ENCODE assay signal across 1 cellular context in the genomic region with DNA sequence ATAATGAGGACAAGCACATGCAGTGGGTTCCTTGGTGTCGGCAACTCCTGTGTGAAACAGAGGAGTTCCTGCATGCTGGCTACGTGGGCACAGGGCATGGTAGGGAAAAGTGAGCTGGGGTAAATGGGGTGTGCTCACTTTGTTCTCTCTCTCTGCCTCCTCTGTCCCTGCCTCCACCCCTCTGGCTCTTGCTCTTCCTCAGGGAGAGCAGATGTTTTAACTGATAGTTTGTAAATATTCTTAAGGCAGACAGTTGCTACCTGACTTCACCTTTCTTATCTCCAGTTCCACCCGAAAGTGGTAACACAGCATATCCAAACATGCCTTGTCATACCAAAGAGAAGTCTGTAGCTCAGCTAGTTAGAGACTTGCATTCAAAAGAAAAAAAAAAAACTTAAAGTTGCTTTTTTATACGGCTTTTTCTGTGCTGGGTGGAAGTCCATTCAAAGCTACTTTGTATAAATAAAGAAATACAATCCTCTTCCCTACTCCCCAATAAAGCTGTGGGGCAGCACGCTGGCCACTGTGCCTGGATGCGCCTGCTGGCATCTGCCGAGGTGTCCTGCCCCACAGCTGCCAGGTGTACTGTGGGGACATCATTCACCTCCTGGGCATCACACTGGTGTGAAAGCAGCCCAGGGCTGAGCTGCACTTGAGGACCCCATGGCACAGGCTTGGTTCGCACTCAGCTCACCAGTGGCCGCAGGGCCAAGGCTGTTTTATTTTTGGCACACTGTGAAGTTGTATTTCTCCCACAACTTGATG.
A peak's percentile ranks its signal among the peaks of the same experiment; 100 is the strongest.
TF ChIP-seq lines count a peak whose summit lies in the region.

No MANE protein-coding gene starts in this region.

TF ChIP-seq in K562, 482 proteins besides CTCF, POLR2A, EP300 and RAD21 (continued from another document):
- no peak for TF ChIP-seq CHD7 (IDR thresholded peaks at IDR 0.05; ENCODE audit: low read depth, low read length)
- TF ChIP-seq FOXK2 (conservative IDR thresholded peaks at IDR 0.05 in 1 of 2, IDR thresholded peaks at IDR 0.05 in 1 of 2; ENCODE audit: low read depth in 2 of 2) = 0 out of 4 replicates have a peak, but pooled peaks of 1 of the 2 experiments have one; percentile 12
- TF ChIP-seq, protein P1, sequence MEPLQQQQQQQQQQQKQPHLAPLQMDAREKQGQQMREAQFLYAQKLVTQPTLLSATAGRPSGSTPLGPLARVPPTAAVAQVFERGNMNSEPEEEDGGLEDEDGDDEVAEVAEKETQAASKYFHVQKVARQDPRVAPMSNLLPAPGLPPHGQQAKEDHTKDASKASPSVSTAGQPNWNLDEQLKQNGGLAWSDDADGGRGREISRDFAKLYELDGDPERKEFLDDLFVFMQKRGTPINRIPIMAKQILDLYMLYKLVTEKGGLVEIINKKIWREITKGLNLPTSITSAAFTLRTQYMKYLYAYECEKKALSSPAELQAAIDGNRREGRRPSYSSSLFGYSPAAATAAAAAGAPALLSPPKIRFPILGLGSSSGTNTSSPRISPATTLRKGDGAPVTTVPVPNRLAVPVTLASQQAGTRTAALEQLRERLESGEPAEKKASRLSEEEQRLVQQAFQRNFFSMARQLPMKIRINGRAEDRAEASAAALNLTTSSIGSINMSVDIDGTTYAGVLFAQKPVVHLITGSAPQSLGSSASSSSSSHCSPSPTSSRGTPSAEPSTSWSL (CRISPR knock-in tag; IDR thresholded peaks at IDR 0.05; ENCODE audit: borderline replicate concordance) = no peak
- TF ChIP-seq, protein P2, sequence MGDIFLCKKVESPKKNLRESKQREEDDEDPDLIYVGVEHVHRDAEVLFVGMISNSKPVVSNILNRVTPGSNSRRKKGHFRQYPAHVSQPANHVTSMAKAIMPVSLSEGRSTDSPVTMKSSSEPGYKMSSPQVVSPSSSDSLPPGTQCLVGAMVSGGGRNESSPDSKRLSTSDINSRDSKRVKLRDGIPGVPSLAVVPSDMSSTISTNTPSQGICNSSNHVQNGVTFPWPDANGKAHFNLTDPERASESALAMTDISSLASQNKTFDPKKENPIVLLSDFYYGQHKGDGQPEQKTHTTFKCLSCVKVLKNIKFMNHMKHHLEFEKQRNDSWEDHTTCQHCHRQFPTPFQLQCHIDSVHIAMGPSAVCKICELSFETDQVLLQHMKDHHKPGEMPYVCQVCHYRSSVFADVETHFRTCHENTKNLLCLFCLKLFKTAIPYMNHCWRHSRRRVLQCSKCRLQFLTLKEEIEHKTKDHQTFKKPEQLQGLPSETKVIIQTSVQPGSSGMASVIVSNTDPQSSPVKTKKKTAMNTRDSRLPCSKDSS (IDR thresholded peaks at IDR 0.05; ENCODE audit: low read depth, partially characterized antibody) = no peak
- TF ChIP-seq GATAD2B (IDR thresholded peaks at IDR 0.05; ENCODE audit: borderline replicate concordance) = peak; percentile 30; the same call in 1 of the 2 replicates
- TF ChIP-seq SMARCB1 (IDR thresholded peaks at IDR 0.05; ENCODE audit: insufficient read length, low read depth) = peak; percentile 69
- TF ChIP-seq DPF2 (IDR thresholded peaks at IDR 0.05) = peak; percentile 88
- peak; percentile 80; the same call in 1 of the 2 replicates for TF ChIP-seq NCOA1 (IDR thresholded peaks at IDR 0.05; ENCODE audit: low read depth)
- TF ChIP-seq MAFF (IDR thresholded peaks at IDR 0.05; ENCODE audit: low read length) = peak; percentile 57
- TF ChIP-seq ELF2 (CRISPR knock-in tag; IDR thresholded peaks at IDR 0.05) = no peak
- peak; percentile 32; the same call in 1 of the 2 replicates for TF ChIP-seq GATA2 (CRISPR knock-in tag; IDR thresholded peaks at IDR 0.05)
- peak; percentile 83 for TF ChIP-seq CBFA2T2 (conservative IDR thresholded peaks at IDR 0.05)
